Comparison of ENCODE assay signal across 1 cellular context in genomic region chr2:180222642-180223041, GRCh38.
TF ChIP-seq lines count a peak whose summit lies in the region.

No MANE protein-coding gene starts in this region.

TF ChIP-seq in GM23338, 12 proteins besides CTCF, POLR2A, EP300 and RAD21 (continued from another document):
- TF ChIP-seq, protein P1, sequence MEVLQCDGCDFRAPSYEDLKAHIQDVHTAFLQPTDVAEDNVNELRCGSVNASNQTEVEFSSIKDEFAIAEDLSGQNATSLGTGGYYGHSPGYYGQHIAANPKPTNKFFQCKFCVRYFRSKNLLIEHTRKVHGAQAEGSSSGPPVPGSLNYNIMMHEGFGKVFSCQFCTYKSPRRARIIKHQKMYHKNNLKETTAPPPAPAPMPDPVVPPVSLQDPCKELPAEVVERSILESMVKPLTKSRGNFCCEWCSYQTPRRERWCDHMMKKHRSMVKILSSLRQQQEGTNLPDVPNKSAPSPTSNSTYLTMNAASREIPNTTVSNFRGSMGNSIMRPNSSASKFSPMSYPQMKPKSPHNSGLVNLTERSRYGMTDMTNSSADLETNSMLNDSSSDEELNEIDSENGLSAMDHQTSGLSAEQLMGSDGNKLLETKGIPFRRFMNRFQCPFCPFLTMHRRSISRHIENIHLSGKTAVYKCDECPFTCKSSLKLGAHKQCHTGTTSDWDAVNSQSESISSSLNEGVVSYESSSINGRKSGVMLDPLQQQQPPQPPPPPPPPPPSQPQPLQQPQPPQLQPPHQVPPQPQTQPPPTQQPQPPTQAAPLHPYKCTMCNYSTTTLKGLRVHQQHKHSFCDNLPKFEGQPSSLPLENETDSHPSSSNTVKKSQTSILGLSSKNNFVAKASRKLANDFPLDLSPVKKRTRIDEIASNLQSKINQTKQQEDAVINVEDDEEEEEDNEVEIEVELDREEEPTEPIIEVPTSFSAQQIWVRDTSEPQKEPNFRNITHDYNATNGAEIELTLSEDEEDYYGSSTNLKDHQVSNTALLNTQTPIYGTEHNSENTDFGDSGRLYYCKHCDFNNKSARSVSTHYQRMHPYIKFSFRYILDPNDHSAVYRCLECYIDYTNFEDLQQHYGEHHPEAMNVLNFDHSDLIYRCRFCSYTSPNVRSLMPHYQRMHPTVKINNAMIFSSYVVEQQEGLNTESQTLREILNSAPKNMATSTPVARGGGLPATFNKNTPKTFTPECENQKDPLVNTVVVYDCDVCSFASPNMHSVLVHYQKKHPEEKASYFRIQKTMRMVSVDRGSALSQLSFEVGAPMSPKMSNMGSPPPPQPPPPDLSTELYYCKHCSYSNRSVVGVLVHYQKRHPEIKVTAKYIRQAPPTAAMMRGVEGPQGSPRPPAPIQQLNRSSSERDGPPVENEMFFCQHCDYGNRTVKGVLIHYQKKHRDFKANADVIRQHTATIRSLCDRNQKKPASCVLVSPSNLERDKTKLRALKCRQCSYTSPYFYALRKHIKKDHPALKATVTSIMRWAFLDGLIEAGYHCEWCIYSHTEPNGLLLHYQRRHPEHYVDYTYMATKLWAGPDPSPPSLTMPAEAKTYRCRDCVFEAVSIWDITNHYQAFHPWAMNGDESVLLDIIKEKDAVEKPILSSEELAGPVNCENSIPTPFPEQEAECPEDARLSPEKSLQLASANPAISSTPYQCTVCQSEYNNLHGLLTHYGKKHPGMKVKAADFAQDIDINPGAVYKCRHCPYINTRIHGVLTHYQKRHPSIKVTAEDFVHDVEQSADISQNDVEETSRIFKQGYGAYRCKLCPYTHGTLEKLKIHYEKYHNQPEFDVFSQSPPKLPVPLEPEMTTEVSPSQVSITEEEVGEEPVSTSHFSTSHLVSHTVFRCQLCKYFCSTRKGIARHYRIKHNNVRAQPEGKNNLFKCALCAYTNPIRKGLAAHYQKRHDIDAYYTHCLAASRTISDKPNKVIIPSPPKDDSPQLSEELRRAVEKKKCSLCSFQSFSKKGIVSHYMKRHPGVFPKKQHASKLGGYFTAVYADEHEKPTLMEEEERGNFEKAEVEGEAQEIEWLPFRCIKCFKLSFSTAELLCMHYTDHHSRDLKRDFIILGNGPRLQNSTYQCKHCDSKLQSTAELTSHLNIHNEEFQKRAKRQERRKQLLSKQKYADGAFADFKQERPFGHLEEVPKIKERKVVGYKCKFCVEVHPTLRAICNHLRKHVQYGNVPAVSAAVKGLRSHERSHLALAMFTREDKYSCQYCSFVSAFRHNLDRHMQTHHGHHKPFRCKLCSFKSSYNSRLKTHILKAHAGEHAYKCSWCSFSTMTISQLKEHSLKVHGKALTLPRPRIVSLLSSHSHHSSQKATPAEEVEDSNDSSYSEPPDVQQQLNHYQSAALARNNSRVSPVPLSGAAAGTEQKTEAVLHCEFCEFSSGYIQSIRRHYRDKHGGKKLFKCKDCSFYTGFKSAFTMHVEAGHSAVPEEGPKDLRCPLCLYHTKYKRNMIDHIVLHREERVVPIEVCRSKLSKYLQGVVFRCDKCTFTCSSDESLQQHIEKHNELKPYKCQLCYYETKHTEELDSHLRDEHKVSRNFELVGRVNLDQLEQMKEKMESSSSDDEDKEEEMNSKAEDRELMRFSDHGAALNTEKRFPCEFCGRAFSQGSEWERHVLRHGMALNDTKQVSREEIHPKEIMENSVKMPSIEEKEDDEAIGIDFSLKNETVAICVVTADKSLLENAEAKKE (CRISPR knock-in tag; IDR thresholded peaks at IDR 0.05): no peak
- TF ChIP-seq, protein P2, sequence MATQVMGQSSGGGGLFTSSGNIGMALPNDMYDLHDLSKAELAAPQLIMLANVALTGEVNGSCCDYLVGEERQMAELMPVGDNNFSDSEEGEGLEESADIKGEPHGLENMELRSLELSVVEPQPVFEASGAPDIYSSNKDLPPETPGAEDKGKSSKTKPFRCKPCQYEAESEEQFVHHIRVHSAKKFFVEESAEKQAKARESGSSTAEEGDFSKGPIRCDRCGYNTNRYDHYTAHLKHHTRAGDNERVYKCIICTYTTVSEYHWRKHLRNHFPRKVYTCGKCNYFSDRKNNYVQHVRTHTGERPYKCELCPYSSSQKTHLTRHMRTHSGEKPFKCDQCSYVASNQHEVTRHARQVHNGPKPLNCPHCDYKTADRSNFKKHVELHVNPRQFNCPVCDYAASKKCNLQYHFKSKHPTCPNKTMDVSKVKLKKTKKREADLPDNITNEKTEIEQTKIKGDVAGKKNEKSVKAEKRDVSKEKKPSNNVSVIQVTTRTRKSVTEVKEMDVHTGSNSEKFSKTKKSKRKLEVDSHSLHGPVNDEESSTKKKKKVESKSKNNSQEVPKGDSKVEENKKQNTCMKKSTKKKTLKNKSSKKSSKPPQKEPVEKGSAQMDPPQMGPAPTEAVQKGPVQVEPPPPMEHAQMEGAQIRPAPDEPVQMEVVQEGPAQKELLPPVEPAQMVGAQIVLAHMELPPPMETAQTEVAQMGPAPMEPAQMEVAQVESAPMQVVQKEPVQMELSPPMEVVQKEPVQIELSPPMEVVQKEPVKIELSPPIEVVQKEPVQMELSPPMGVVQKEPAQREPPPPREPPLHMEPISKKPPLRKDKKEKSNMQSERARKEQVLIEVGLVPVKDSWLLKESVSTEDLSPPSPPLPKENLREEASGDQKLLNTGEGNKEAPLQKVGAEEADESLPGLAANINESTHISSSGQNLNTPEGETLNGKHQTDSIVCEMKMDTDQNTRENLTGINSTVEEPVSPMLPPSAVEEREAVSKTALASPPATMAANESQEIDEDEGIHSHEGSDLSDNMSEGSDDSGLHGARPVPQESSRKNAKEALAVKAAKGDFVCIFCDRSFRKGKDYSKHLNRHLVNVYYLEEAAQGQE (IDR thresholded peaks at IDR 0.05; ENCODE audit: unreplicated experiment): no peak
- no peak for TF ChIP-seq NANOG (IDR thresholded peaks at IDR 0.05; ENCODE audit: borderline replicate concordance)
- TF ChIP-seq ZNF114 (CRISPR knock-in tag; IDR thresholded peaks at IDR 0.05): no peak
- TF ChIP-seq, protein P3, sequence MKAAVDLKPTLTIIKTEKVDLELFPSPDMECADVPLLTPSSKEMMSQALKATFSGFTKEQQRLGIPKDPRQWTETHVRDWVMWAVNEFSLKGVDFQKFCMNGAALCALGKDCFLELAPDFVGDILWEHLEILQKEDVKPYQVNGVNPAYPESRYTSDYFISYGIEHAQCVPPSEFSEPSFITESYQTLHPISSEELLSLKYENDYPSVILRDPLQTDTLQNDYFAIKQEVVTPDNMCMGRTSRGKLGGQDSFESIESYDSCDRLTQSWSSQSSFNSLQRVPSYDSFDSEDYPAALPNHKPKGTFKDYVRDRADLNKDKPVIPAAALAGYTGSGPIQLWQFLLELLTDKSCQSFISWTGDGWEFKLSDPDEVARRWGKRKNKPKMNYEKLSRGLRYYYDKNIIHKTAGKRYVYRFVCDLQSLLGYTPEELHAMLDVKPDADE (IDR thresholded peaks at IDR 0.05): no peak
